In the genomic region with DNA sequence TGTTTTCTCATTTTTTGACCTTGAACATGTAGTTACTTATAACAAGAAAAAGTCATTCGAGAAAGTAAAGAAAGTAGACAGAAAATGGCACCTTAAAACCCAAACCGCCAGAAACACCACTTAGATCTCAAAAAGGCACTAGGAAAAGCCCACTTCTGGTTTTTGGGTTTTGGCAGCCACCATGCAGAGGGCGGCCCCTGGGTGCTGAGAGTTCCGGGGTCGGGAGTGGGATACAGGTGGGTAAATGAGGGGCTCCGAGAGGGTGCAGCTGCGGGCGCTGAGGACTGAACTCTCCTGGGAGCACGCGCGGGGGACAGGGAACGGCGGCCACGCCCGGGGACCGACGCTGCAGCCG, we compare ENCODE assay signal across 8 cellular contexts. TPM values are rescaled to one million over a fixed set of nuclear protein-coding genes. Genes with fewer than 3 reads are reported as not detected.
DNase-seq lines count a peak whose midpoint lies in the region; ATAC-seq, FAIRE-seq and TF ChIP-seq lines count a peak whose summit lies in the region.

No MANE protein-coding gene starts in this region.

- H3K9ac ChIP-seq in astrocyte (ENCODE audit: low read length): peak overlapping the region; percentile 86

- H3K9me3 Mint-ChIP-seq in astrocyte (ENCODE audit: unreplicated experiment): no peaks in the 10 kb centered on the region

- H3K36me3 Mint-ChIP-seq in astrocyte (ENCODE audit: low read depth, unreplicated experiment): no peaks in the 10 kb centered on the region

- no peak overlapping the region for H3K27ac Mint-ChIP-seq in astrocyte (ENCODE audit: unreplicated experiment)

- H3K79me2 ChIP-seq in astrocyte (ENCODE audit: insufficient read depth, low read length): no peaks in the 10 kb centered on the region

- H3K36me3 ChIP-seq in heart right ventricle (no peaks in the 10 kb centered on the region), astrocyte (ENCODE audit: insufficient read depth, low read length) (no peaks in the 10 kb centered on the region), lung (ENCODE audit: control insufficient read depth in 2 of 2, insufficient read depth in 2 of 2, low read length in 2 of 2) (no peaks in the 10 kb centered on the region), uterus (no peaks in the 10 kb centered on the region)

- ATAC-seq in heart right ventricle: no peak
- ATAC-seq in left cardiac atrium: no peak
- no peak for ATAC-seq in lung (ENCODE audit: insufficient read depth, low FRiP score)
- no peak for ATAC-seq in GM21447 (IDR thresholded peaks at IDR 0.05; ENCODE audit: unreplicated experiment)

- no peaks in the 10 kb centered on the region for H3K9me3 ChIP-seq in heart right ventricle
- peaks cover 4% of the 10 kb centered on the region for H3K9me3 ChIP-seq in astrocyte (ENCODE audit: insufficient read depth, low read depth, low read length)
- no peaks in the 10 kb centered on the region for H3K9me3 ChIP-seq in lung (ENCODE audit: control insufficient read depth in 2 of 2, insufficient read depth in 1 of 2, low read length in 1 of 2)
- H3K9me3 ChIP-seq in uterus: no peaks in the 10 kb centered on the region

- H3K4me3 ChIP-seq in heart right ventricle (peak overlapping the region; percentile 46 to 72 (median 67)), astrocyte (ENCODE audit: insufficient read depth, low read depth, low read length) (peak overlapping the region; percentile 73), lung (peak overlapping the region; percentile 75), uterus (peak overlapping the region; percentile 44 to 59)

- TF ChIP-seq POLR2A in uterus (IDR thresholded peaks at IDR 0.05): no peak

- FAIRE-seq in astrocyte (lab: Jason Lieb, UNC) (no peak), RCC 7860 (lab: Jason Lieb, UNC) (no peak)

- TF ChIP-seq CTCF in heart right ventricle (IDR thresholded peaks at IDR 0.05): no peak
- no peak for TF ChIP-seq CTCF in astrocyte (IDR thresholded peaks at IDR 0.05; ENCODE audit: insufficient read depth, low read depth, low read length)
- TF ChIP-seq CTCF in lung (IDR thresholded peaks at IDR 0.05; ENCODE audit: control extremely low read depth, extremely low read depth): no peak
- no peak for TF ChIP-seq CTCF in uterus (IDR thresholded peaks at IDR 0.05)

- H2AFZ ChIP-seq in astrocyte (ENCODE audit: low read depth, low read length): peak overlapping the region; percentile 98

- DNase-seq in heart right ventricle: no peak
- DNase-seq in left cardiac atrium: no peak
- DNase-seq in astrocyte (ENCODE audit: low read depth): no peak
- no peak for DNase-seq in lung (ENCODE audit: low spot score)
- DNase-seq in uterus: no peak
- DNase-seq in AML-193 (lab: John Stamatoyannopoulos, UW): no peak
- DNase-seq in RCC 7860 (ENCODE audit: low spot score): no peak

- H3K4me3 Mint-ChIP-seq in astrocyte (ENCODE audit: unreplicated experiment): peak overlapping the region; percentile 80

- H3K27ac ChIP-seq in heart right ventricle: peak overlapping the region; percentile 58 to 89 (median 83)
- H3K27ac ChIP-seq in astrocyte (ENCODE audit: low read depth, low read length): peak overlapping the region; percentile 67
- peak overlapping the region in 1 of 2 donors; percentile 85 for H3K27ac ChIP-seq in lung (ENCODE audit: low read depth in 1 of 2, low read length in 1 of 2)
- peak overlapping the region; percentile 87 to 90 for H3K27ac ChIP-seq in uterus

- peaks cover 4% of the 10 kb centered on the region for H3K4me1 Mint-ChIP-seq in astrocyte (ENCODE audit: low read depth, unreplicated experiment)

- peaks cover 11% of the 10 kb centered on the region for H3K27me3 Mint-ChIP-seq in astrocyte (ENCODE audit: low read depth, unreplicated experiment)

- 7 to 9% methylated on average over 18 of the region's 18 CpGs for WGBS in heart right ventricle, 2 donors
- 5% methylated on average over 16 to 18 of the region's 18 CpGs for WGBS in lung, 2 donors

- intact Hi-C loops in heart right ventricle (cut with DNase I) (loop anchor here (1.0 to 10.0 kb wide), 12 partner anchors 37 to 1959 kb away; a partner anchor contains a TSS), left cardiac atrium (cut with DNase I) (loop anchor here (5.0 to 10.0 kb wide), 2 partner anchors 37 to 239 kb away; no protein-coding TSS in a partner anchor), uterus (cut with DNase I; ENCODE audit: low total_unique reads) (no loop called here)

- H3K4me1 ChIP-seq in heart right ventricle (peaks cover 0 to 43% (median 11%) of the 10 kb centered on the region in 9 donors), astrocyte (ENCODE audit: insufficient read depth, low read length) (peaks cover 6% of the 10 kb centered on the region), lung (ENCODE audit: control insufficient read depth in 2 of 2, insufficient read depth in 2 of 2, low read length in 2 of 2) (peaks cover 0 to 8% of the 10 kb centered on the region in 2 donors), uterus (peaks cover 0 to under 1% of the 10 kb centered on the region in 2 donors)

- no peaks in the 10 kb centered on the region for H4K20me1 ChIP-seq in astrocyte (ENCODE audit: insufficient read depth, low read length)

- H3K27me3 ChIP-seq in heart right ventricle (no peaks in the 10 kb centered on the region), astrocyte (ENCODE audit: insufficient read depth, low read length) (no peaks in the 10 kb centered on the region), lung (ENCODE audit: control insufficient read depth, insufficient read depth) (no peaks in the 10 kb centered on the region), uterus (no peaks in the 10 kb centered on the region)

- H3K4me2 ChIP-seq in astrocyte (ENCODE audit: low read length): peak overlapping the region; percentile 97

RNA-seq across cellular contexts. Expression of a gene that starts 49.2 kb away (rescaled TPM):
- total RNA-seq in heart right ventricle: 10 to 100 TPM; 12.5 to 18.7 (median 16.7) TPM
- polyA plus RNA-seq in heart right ventricle: 10 to 100 TPM in 1 of 2 donors, 1 to 10 TPM in 1; 8.9 to 14.2 TPM
- 10 to 100 TPM; 12.4 to 14.5 TPM for total RNA-seq in left cardiac atrium
- total RNA-seq in astrocyte: 9.0 and 9.7 TPM in 2 replicates
- 10 to 100 TPM; 10.2 to 11.5 TPM for total RNA-seq in lung
- polyA plus RNA-seq in lung: 1 to 10 TPM; 4.4 to 6.3 TPM
- total RNA-seq in uterus: 10 to 100 TPM in 3 of 4 donors, 1 to 10 TPM in 1; 3.3 to 14.2 (median 11.8) TPM
